Comparison of ENCODE assay signal across 8 cellular contexts in the genomic region with DNA sequence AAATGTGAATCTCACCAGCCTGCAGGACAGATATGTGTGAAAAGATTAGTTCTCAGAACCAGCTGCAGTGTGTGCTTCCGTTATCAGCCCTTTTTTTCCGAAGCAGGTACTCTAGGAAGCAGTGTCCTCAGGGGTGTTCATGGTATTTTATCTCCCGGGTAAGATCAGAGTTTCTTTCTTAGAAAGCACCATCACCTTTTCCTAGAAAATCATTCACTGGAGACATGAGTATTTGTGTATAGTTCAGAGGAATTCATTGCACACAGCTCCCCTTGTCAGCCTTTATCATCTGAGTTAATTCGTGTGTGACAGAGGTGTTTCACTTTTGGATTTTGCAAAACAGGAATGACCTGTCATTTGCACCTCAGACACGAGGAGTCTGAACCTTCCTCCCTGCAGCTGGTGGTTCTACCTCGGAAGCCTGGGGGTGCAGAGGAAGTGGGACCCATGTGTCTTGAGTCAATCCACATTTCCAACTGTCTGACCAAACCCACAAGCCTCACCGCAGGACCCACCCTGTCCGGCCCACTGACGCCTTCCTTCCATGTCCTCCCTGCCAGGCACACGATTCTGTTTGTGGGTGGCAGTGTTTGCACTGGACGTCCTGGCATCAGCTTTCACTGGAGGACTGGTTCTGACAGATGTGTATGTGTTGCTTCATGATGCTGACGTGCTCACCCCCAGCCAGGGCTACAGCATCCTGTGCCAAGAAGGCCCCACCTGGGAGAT.
DNase-seq lines count a peak whose midpoint lies in the region; ATAC-seq and TF ChIP-seq lines count a peak whose summit lies in the region.
"Had no signal": no experiment of that assay in that cellular context is flagged by ENCODE, and none has a peak within 500 bp of the region (broad histone marks: within the 10 kb centered on the region; RNA-seq: fewer than 3 reads in every experiment).

No MANE protein-coding gene starts in this region.

- no peak for TF ChIP-seq CTCF in coronary artery (IDR thresholded peaks at IDR 0.05)

- no peak overlapping the region for H3K27ac ChIP-seq in coronary artery

- no peak overlapping the region for H3K4me3 ChIP-seq in coronary artery

- ATAC-seq in GM19467 (IDR thresholded peaks at IDR 0.05; ENCODE audit: unreplicated experiment), result peak; percentile 66
- peak; percentile 76 for ATAC-seq in HG03460 (IDR thresholded peaks at IDR 0.05; ENCODE audit: unreplicated experiment)
- no peak for ATAC-seq in HG03469 (IDR thresholded peaks at IDR 0.05; ENCODE audit: unreplicated experiment)
- ATAC-seq: Panc1 had no signal

- DNase-seq in activated T-cell treated with anti-CD3 and anti-CD28 coated beads for 48 hours (ENCODE audit: low read depth), result peak; percentile 79
- peak; percentile 60 to 81 for DNase-seq in stimulated activated CD4-positive, alpha-beta T cell treated with anti-CD3 and anti-CD28 coated beads, Interleukin-2, amount 100 ng/mL, for 24 hours
- no peak for DNase-seq in nucleus accumbens (lab: John Stamatoyannopoulos, UW)
- DNase-seq in coronary artery (ENCODE audit: low spot score), result no peak

Comparison
In these comparisons a context has a peak if more than half of its experiments do, and no peak if none do; other contexts are left out.
1. DNase-seq: peak in activated T-cell treated with anti-CD3 and anti-CD28 coated beads for 48 hours (single experiment) and stimulated activated CD4-positive, alpha-beta T cell treated with anti-CD3 and anti-CD28 coated beads, Interleukin-2, amount 100 ng/mL, for 24 hours (2 of 2); none in nucleus accumbens (0 of 56) and coronary artery (single experiment).